38 cellular contexts compared by ENCODE assay signal in the genomic region with DNA sequence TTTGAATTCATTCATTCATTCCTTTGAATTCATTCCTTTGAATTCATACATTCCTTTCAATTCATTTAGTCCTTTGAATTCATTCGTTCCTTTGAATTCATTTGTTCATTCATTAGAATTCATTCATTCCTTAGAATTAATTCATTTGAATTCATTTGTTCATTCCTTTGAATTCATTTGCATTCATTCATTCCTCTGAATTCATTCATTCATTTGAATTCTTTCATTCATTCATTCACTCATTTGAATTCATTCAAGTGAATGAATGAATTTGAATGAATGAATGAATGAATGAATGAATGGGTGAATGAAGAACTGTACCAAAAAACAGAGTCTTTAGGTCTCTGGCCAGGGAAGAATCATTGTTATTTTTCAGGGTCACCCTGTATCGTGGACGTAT.
"Had no signal": no experiment of that assay in that cellular context is flagged by ENCODE, and none has a peak within 500 bp of the region (broad histone marks: within the 10 kb centered on the region; RNA-seq: fewer than 3 reads in every experiment).

No MANE protein-coding gene starts in this region.

- ATAC-seq: activated naive CD4-positive, alpha-beta T cell treated with anti-CD3 and anti-CD28 coated beads, Interleukin-2, amount 50 U/mL, for 72 hours; activated naive CD8-positive, alpha-beta T cell treated with anti-CD3 and anti-CD28 coated beads, Interleukin-2, amount 50 U/mL, for 24 hours; activated T-cell treated with anti-CD3 and anti-CD28 coated beads, Interleukin-2, amount 50 U/mL, for 4 hours; activated T-cell treated with anti-CD3 and anti-CD28 coated beads, Interleukin-2, amount 50 U/mL, for 72 hours; activated T-helper 17 cell treated with anti-CD3 and anti-CD28 coated beads, Interleukin-2, amount 50 U/mL, for 72 hours had no signal

- H3K27me3 ChIP-seq: adrenal gland, ascending aorta, body of pancreas, brain microvascular endothelial cell, breast epithelium, cardiac muscle cell had no signal

- H3K4me3 ChIP-seq: adrenal gland, ascending aorta, body of pancreas, breast epithelium, cardiac muscle cell had no signal

- H3K9me3 Mint-ChIP-seq: activated naive CD4-positive, alpha-beta T cell treated with anti-CD3 and anti-CD28 coated beads, Interleukin-2, amount 50 U/mL, for 24 hours; central memory CD8-positive, alpha-beta T cell had no signal

- FAIRE-seq: astrocyte, bronchial epithelial cell had no signal

- H3K4me1 Mint-ChIP-seq: activated naive CD4-positive, alpha-beta T cell treated with anti-CD3 and anti-CD28 coated beads, Interleukin-2, amount 10 ng/mL, durations not matched to agents 7 days and 5 days; activated naive CD4-positive, alpha-beta T cell treated with anti-CD3 and anti-CD28 coated beads, Interleukin-2, amount 50 U/mL, for 24 hours; activated naive CD8-positive, alpha-beta T cell treated with anti-CD3 and anti-CD28 coated beads, Interleukin-2, amount 50 U/mL, for 24 hours; activated T-helper 17 cell treated with anti-CD3 and anti-CD28 coated beads, Interleukin-2, amount 50 U/mL, for 72 hours; brain; central memory CD8-positive, alpha-beta T cell had no signal

- H3K27me3 Mint-ChIP-seq: activated naive CD4-positive, alpha-beta T cell treated with anti-CD3 and anti-CD28 coated beads, Interleukin-2, amount 10 ng/mL, durations not matched to agents 7 days and 5 days; activated naive CD4-positive, alpha-beta T cell treated with anti-CD3 and anti-CD28 coated beads, Interleukin-2, amount 50 U/mL, for 24 hours; activated naive CD8-positive, alpha-beta T cell; activated naive CD8-positive, alpha-beta T cell treated with anti-CD3 and anti-CD28 coated beads for 36 hours; activated naive CD8-positive, alpha-beta T cell treated with anti-CD3 and anti-CD28 coated beads, Interleukin-2, amount 10 ng/mL, durations not matched to agents 7 days and 5 days; activated naive CD8-positive, alpha-beta T cell treated with anti-CD3 and anti-CD28 coated beads, Interleukin-2, amount 50 U/mL, for 24 hours; activated T-cell treated with anti-CD3 and anti-CD28 coated beads, Interleukin-2, amount 50 U/mL, for 24 hours; activated T-helper 17 cell treated with anti-CD3 and anti-CD28 coated beads, Interleukin-2, amount 50 U/mL, for 72 hours; brain; central memory CD8-positive, alpha-beta T cell had no signal

- DNase-seq: activated effector memory CD4-positive, alpha-beta T cell treated with anti-CD3 and anti-CD28 coated beads, Interleukin-2, amount 50 U/mL, for 16 hours; activated effector memory CD4-positive, alpha-beta T cell treated with Interleukin-2 at 50 U/mL for 16 hours; activated gamma-delta T cell; activated gamma-delta T cell treated with Interleukin-2 at 50 U/mL for 16 hours; activated naive CD4-positive, alpha-beta T cell; activated naive CD4-positive, alpha-beta T cell treated with anti-CD3 and anti-CD28 coated beads, Interleukin-2, amount 10 ng/mL, durations not matched to agents 7 days and 5 days; activated naive CD4-positive, alpha-beta T cell treated with anti-CD3 and anti-CD28 coated beads, Interleukin-2, amount 50 U/mL, for 16 hours; activated naive CD4-positive, alpha-beta T cell treated with Interleukin-2 at 50 U/mL for 16 hours; activated naive CD8-positive, alpha-beta T cell treated with anti-CD3 and anti-CD28 coated beads for 36 hours; activated naive CD8-positive, alpha-beta T cell treated with anti-CD3 and anti-CD28 coated beads, Interleukin-2, amount 10 ng/mL, durations not matched to agents 7 days and 5 days; activated naive CD8-positive, alpha-beta T cell treated with anti-CD3 and anti-CD28 coated beads, Interleukin-2, amount 50 U/mL, for 24 hours; activated T-cell treated with anti-CD3 and anti-CD28 coated beads, Interleukin-2, amount 50 U/mL, for 1 hour; activated T-cell treated with anti-CD3 and anti-CD28 coated beads, Interleukin-2, amount 50 U/mL, for 24 hours; activated T-cell treated with anti-CD3 and anti-CD28 coated beads, Interleukin-2, amount 50 U/mL, for 4 hours; activated T-cell treated with anti-CD3 and anti-CD28 coated beads, Interleukin-2, amount 50 U/mL, for 48 hours; activated T-cell treated with anti-CD3 and anti-CD28 coated beads, Interleukin-2, amount 50 U/mL, for 72 hours; adrenal gland; amniotic stem cell; amygdala; anterior cingulate cortex; body of pancreas; brain microvascular endothelial cell; caudate nucleus; central memory CD4-positive, alpha-beta T cell; cerebellar nuclear complex had no signal

- H3K4me1 ChIP-seq: adrenal gland, ascending aorta, body of pancreas, breast epithelium had no signal

- H3K27ac ChIP-seq: adrenal gland, ascending aorta, body of pancreas, brain microvascular endothelial cell, breast epithelium, cardiac muscle cell had no signal

- H3K9me3 ChIP-seq: adrenal gland, ascending aorta, body of pancreas, breast epithelium had no signal

- H3K4me3 Mint-ChIP-seq: activated naive CD4-positive, alpha-beta T cell treated with anti-CD3 and anti-CD28 coated beads, Interleukin-2, amount 10 ng/mL, durations not matched to agents 7 days and 5 days; activated naive CD4-positive, alpha-beta T cell treated with anti-CD3 and anti-CD28 coated beads, Interleukin-2, amount 50 U/mL, for 24 hours; activated naive CD8-positive, alpha-beta T cell; activated naive CD8-positive, alpha-beta T cell treated with anti-CD3 and anti-CD28 coated beads for 36 hours; activated naive CD8-positive, alpha-beta T cell treated with anti-CD3 and anti-CD28 coated beads, Interleukin-2, amount 10 ng/mL, durations not matched to agents 7 days and 5 days; activated naive CD8-positive, alpha-beta T cell treated with anti-CD3 and anti-CD28 coated beads, Interleukin-2, amount 50 U/mL, for 24 hours; activated T-cell treated with anti-CD3 and anti-CD28 coated beads, Interleukin-2, amount 50 U/mL, for 24 hours; activated T-cell treated with anti-CD3 and anti-CD28 coated beads, Interleukin-2, amount 50 U/mL, for 4 hours; activated T-cell treated with anti-CD3 and anti-CD28 coated beads, Interleukin-2, amount 50 U/mL, for 72 hours; activated T-helper 1 cell treated with anti-CD3 and anti-CD28 coated beads, Interleukin-12 subunit alpha, Interleukin-12 subunit beta, Interleukin-2, Interleukin-4 antibody, amounts not matched to agents 30 ng/mL and 10 ng/mL and 1 ng/mL, durations not matched to agents 14 hours and 24 hours and 36 hours; activated T-helper 17 cell treated with anti-CD3 and anti-CD28 coated beads, Interleukin-2, amount 50 U/mL, for 72 hours; brain; central memory CD8-positive, alpha-beta T cell had no signal

- H3K27ac Mint-ChIP-seq: activated naive CD4-positive, alpha-beta T cell treated with anti-CD3 and anti-CD28 coated beads, Interleukin-2, amount 10 ng/mL, durations not matched to agents 7 days and 5 days; activated naive CD4-positive, alpha-beta T cell treated with anti-CD3 and anti-CD28 coated beads, Interleukin-2, amount 50 U/mL, for 24 hours; activated naive CD4-positive, alpha-beta T cell treated with anti-CD3 and anti-CD28 coated beads, Interleukin-2, amount 50 U/mL, for 72 hours; activated naive CD8-positive, alpha-beta T cell; activated naive CD8-positive, alpha-beta T cell treated with anti-CD3 and anti-CD28 coated beads for 36 hours; activated naive CD8-positive, alpha-beta T cell treated with anti-CD3 and anti-CD28 coated beads, Interleukin-2, amount 10 ng/mL, durations not matched to agents 7 days and 5 days; activated naive CD8-positive, alpha-beta T cell treated with anti-CD3 and anti-CD28 coated beads, Interleukin-2, amount 50 U/mL, for 24 hours; activated T-cell treated with anti-CD3 and anti-CD28 coated beads, Interleukin-2, amount 50 U/mL, for 24 hours; activated T-cell treated with anti-CD3 and anti-CD28 coated beads, Interleukin-2, amount 50 U/mL, for 72 hours; activated T-helper 1 cell treated with anti-CD3 and anti-CD28 coated beads, Interleukin-12 subunit alpha, Interleukin-12 subunit beta, Interleukin-2, Interleukin-4 antibody, amounts not matched to agents 30 ng/mL and 10 ng/mL and 1 ng/mL, durations not matched to agents 14 hours and 24 hours and 36 hours; activated T-helper 17 cell treated with anti-CD3 and anti-CD28 coated beads, Interleukin-2, amount 50 U/mL, for 72 hours; activated T-helper 2 cell treated with anti-CD3 and anti-CD28 coated beads, Interferon-gamma antibody, Interleukin-2, Interleukin-4, amounts not matched to agents 10 μg/mL and 5 μg/mL and 100 μg/mL, durations not matched to agents 14 hours and 24 hours and 36 hours; brain had no signal

- H3K36me3 ChIP-seq: adrenal gland, brain microvascular endothelial cell, breast epithelium, cardiac muscle cell had no signal
